In the genomic region with DNA sequence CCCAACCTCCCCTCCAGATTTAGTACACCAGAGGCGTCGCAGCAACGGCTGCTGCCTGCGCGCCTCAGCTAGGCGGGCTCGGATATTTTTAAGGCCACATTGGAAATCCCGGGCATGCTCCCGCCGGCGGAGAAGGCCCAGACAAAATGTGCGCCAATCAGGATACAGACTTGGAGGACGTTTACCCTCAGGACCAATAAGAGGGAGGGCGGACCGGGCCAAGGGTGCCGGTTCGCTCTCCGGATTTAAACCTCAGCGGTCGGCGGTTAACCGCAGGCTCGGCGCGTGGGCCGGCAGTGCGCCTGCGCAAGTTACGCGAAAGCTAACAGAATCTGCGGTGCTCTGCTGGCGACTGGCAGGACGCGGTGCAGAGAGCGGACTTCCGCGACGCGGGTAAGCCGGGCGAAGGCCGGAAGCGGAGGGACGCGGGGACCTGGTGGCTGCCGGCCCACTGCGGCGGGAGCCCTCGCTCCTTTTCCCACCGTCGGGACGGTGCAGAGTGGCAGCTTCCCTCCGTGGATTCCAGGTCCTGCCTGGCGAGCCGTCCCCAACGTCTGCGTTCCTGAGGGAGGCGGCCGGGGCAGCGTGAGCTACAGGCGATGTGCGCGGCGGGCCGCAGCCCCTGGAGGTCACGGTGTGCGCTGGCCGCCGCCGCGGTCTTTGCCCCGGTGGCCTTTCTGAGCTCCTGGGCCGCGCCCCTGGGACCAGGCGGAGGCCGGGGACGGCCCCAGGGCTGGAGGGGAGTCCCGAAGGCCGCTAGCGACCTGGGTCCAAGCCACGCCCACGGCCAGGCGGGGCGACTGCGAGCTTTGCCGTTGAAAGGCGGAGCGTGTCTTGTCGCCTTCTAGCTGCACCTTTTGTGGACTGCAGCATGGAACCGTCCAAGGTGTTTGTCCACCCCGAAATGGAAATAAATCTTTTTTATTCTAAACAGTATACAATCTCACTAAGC, we compare ENCODE assay signal across 8 cellular contexts. TPM values are rescaled to one million over a fixed set of nuclear protein-coding genes. Genes with fewer than 3 reads are reported as not detected.
DNase-seq lines count a peak whose midpoint lies in the region; ATAC-seq and TF ChIP-seq lines count a peak whose summit lies in the region.

A gene with protein sequence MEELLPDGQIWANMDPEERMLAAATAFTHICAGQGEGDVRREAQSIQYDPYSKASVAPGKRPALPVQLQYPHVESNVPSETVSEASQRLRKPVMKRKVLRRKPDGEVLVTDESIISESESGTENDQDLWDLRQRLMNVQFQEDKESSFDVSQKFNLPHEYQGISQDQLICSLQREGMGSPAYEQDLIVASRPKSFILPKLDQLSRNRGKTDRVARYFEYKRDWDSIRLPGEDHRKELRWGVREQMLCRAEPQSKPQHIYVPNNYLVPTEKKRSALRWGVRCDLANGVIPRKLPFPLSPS (plus strand): TSS at position 296 of the 952 bp plus-strand sequence. CDS start 11,701 bp downstream, outside the sequence.

- peaks cover 17% of the 10 kb centered on the region for H3F3A ChIP-seq in PC-9 (ENCODE audit: insufficient read depth, low read depth)

- peak within 1 kb of the TSS; percentile 74 for H3K4me2 ChIP-seq in PC-9

- BruUV-seq in PC-9 (replicated peaks; lab: Mats Ljungman, UMichigan) = no TSS peak

- CTCF ChIA-PET in PC-9 (lab: Charles Lee) = interaction anchor here (0.6 to 1.0 kb wide), 5 partner anchors 23 to 544 kb away, joined by 3 to 8 read pairs (median 4); no protein-coding TSS in a partner anchor

- no peaks in the 10 kb centered on the region for H3K9me3 ChIP-seq in PC-9 (ENCODE audit: insufficient read depth, low read depth)
- no peaks in the 10 kb centered on the region for H3K9me3 ChIP-seq in muscle layer of colon (ENCODE audit: low read length)

- H3K9ac ChIP-seq in muscle layer of colon (ENCODE audit: low read length) = peak within 1 kb of the TSS; percentile 53

- DNase-seq in DMS153 treated with DMSO at 0.1 percent for 48 hours (lab: John Stamatoyannopoulos, UW; ENCODE audit: unreplicated experiment) = peak; percentile 95
- peak; percentile 65 for DNase-seq in HuH-7.5 (ENCODE audit: low spot score)
- DNase-seq in PC-9 = peak; percentile 90 to 94
- peak; percentile 99 for DNase-seq in activated T-cell treated with anti-CD3 and anti-CD28 coated beads, Interleukin-2, amount 50 U/mL, for 48 hours
- DNase-seq in stimulated activated CD8-positive, alpha-beta memory T cell treated with anti-CD3 and anti-CD28 coated beads, Interleukin-7, amount 100 ng/mL, for 24 hours (ENCODE audit: low read depth) = peak; percentile 94

- H3K79me2 ChIP-seq in PC-9 (ENCODE audit: low read depth) = peaks cover 34% of the 10 kb centered on the region

- POLR2A ChIA-PET in PC-9 (lab: Charles Lee; ENCODE audit: unreplicated experiment) = interaction anchor here (0.5 to 1.0 kb wide), 9 partner anchors 39 to 1117 kb away, joined by 3 to 21 read pairs (median 6); partner anchors contain the start of gene STT3A

- H3K4me3 ChIP-seq in PC-9 = peak within 1 kb of the TSS; percentile 67
- H3K4me3 ChIP-seq in muscle layer of colon (ENCODE audit: low read depth in 1 of 2, low read length in 2 of 2) = peak within 1 kb of the TSS; percentile 72 to 78

- H3K9me2 ChIP-seq in PC-9 (ENCODE audit: insufficient read depth) = no peaks in the 10 kb centered on the region

- ATAC-seq in GM21528 (IDR thresholded peaks at IDR 0.05; ENCODE audit: low FRiP score, unreplicated experiment) = peak; percentile 92
- peak; percentile 98 for ATAC-seq in esophagus mucosa

- H3K27ac ChIP-seq in PC-9 = peak within 1 kb of the TSS; percentile 35; the same call in 1 of the 2 replicates
- peak within 1 kb of the TSS; percentile 97 for H3K27ac ChIP-seq in muscle layer of colon (ENCODE audit: low read depth, low read length)

- no peaks in the 10 kb centered on the region for H4K20me1 ChIP-seq in PC-9 (ENCODE audit: insufficient read depth)

- H3K36me3 ChIP-seq in PC-9 (ENCODE audit: low read depth) = no peaks in the 10 kb centered on the region
- H3K36me3 ChIP-seq in muscle layer of colon (ENCODE audit: insufficient read depth, low read length) = peaks cover 11% of the 10 kb centered on the region

- H3K4me1 ChIP-seq in PC-9 (replicated peaks; ENCODE audit: insufficient read depth) = peaks cover 22% of the 10 kb centered on the region
- H3K4me1 ChIP-seq in muscle layer of colon (ENCODE audit: insufficient read depth, low read length) = no peaks in the 10 kb centered on the region

- no peak for TF ChIP-seq CTCF in PC-9 (conservative IDR thresholded peaks at IDR 0.05)

- H3K27me3 ChIP-seq in PC-9 (ENCODE audit: insufficient read depth, low read depth) (no peaks in the 10 kb centered on the region), muscle layer of colon (ENCODE audit: control insufficient read depth in 1 of 2, insufficient read depth in 2 of 2, low read length in 2 of 2) (no peaks in the 10 kb centered on the region)

- intact Hi-C loops in PC-9 (cut with micrococcal nuclease; ENCODE audit: unreplicated experiment) = loop anchor here (2.0 to 5.0 kb wide), 2 partner anchors 260 to 295 kb away; partner anchors contain the start of genes CHEK1 and STT3A

- H2AFZ ChIP-seq in PC-9 = peak within 1 kb of the TSS; percentile 93

RNA-seq across cellular contexts. Expression of the gene that starts here (rescaled TPM):
- total RNA-seq in PC-9 (2021) (12.2 and 16.7 TPM in 2 replicates), esophagus mucosa (4.6 TPM)

Comparison
In these comparisons a context has a peak if more than half of its experiments do, and no peak if none do; other contexts are left out.
1. Peak in every context shown above with its lines: DNase-seq, ATAC-seq, H3K4me3 ChIP-seq and H3K27ac ChIP-seq.